In the genomic region with DNA sequence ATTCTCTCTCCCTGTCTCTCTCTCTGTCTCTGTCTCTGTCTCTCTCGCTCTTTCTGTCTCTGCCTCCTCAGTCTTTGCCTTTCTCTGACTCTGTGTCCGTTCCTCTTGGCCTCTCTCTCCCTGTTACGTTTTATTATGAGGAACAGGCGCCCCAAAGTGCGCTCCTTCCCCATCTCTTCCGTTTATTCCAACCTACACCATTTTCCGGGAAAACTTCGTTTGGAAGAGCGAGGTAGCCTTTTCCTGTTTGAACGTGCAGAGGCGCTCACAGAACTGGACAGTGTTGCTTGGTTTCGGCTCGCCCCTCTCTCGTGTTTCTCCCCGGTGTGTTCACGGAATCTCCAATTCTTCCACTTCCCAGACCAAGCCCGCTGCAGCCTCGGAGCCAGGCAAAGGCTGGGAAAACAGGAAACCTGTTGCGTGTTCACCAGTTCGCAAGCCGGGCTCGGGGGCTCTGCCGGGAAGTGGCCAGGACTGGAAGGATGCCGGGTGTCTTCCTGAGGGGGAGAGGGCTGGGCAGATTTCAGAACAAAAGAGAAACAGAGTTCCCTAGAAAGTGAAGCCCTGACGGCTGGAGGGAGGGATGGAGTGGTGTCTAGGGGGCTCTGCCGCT, we compare ENCODE assay signal across 8 cellular contexts. TPM values are rescaled to one million over a fixed set of nuclear protein-coding genes. Genes with fewer than 3 reads are reported as not detected.
A peak's percentile ranks its signal among the peaks of the same experiment; 100 is the strongest.
DNase-seq lines count a peak whose midpoint lies in the region; ATAC-seq and TF ChIP-seq lines count a peak whose summit lies in the region.

No MANE protein-coding gene starts in this region.

- TF ChIP-seq CTCF in A673 (conservative IDR thresholded peaks at IDR 0.05; ENCODE audit: low read depth, low read length) (no peak), left ventricle myocardium inferior (IDR thresholded peaks at IDR 0.05; ENCODE audit: borderline replicate concordance) (no peak)

- POLR2A ChIA-PET in A673 (lab: Charles Lee; ENCODE audit: low non-redundant PET), result no interaction called here

- peaks cover 48% of the 10 kb centered on the region for H3K27me3 Mint-ChIP-seq in activated T-helper 1 cell treated with anti-CD3 and anti-CD28 coated beads, Interleukin-12 subunit alpha, Interleukin-12 subunit beta, Interleukin-2, Interleukin-4 antibody, amounts not matched to agents 30 ng/mL and 10 ng/mL and 1 ng/mL, durations not matched to agents 14 hours and 24 hours and 36 hours (ENCODE audit: insufficient read depth)

- H3K4me3 ChIP-seq in A673 (ENCODE audit: low read depth, low read length, poor library complexity, severe bottlenecking) (peak overlapping the region; percentile 54), HAP-1 (peak overlapping the region; percentile 40), left ventricle myocardium inferior (peak overlapping the region; percentile 83)

- H3K9me3 Mint-ChIP-seq in activated T-helper 1 cell treated with anti-CD3 and anti-CD28 coated beads, Interleukin-12 subunit alpha, Interleukin-12 subunit beta, Interleukin-2, Interleukin-4 antibody, amounts not matched to agents 30 ng/mL and 10 ng/mL and 1 ng/mL, durations not matched to agents 14 hours and 24 hours and 36 hours, result peaks cover 3% of the 10 kb centered on the region

- H3K4me1 ChIP-seq in A673 (ENCODE audit: insufficient read depth, low read length, poor library complexity, severe bottlenecking) (no peaks in the 10 kb centered on the region), HAP-1 (peaks cover 8% of the 10 kb centered on the region), left ventricle myocardium inferior (peaks cover 22% of the 10 kb centered on the region)

- H3K4me3 Mint-ChIP-seq in activated T-helper 1 cell treated with anti-CD3 and anti-CD28 coated beads, Interleukin-12 subunit alpha, Interleukin-12 subunit beta, Interleukin-2, Interleukin-4 antibody, amounts not matched to agents 30 ng/mL and 10 ng/mL and 1 ng/mL, durations not matched to agents 14 hours and 24 hours and 36 hours, result peak overlapping the region; percentile 91

- H3K4me1 Mint-ChIP-seq in activated T-helper 1 cell treated with anti-CD3 and anti-CD28 coated beads, Interleukin-12 subunit alpha, Interleukin-12 subunit beta, Interleukin-2, Interleukin-4 antibody, amounts not matched to agents 30 ng/mL and 10 ng/mL and 1 ng/mL, durations not matched to agents 14 hours and 24 hours and 36 hours (ENCODE audit: low read depth), result peaks cover 17% of the 10 kb centered on the region

- H3K9me3 ChIP-seq in A673 (ENCODE audit: low read depth, low read length, poor library complexity, severe bottlenecking), result no peaks in the 10 kb centered on the region
- no peaks in the 10 kb centered on the region for H3K9me3 ChIP-seq in HAP-1
- H3K9me3 ChIP-seq in left ventricle myocardium inferior (replicated peaks), result no peaks in the 10 kb centered on the region

- intact Hi-C loops in A673 (cut with micrococcal nuclease; ENCODE audit: unreplicated experiment), result no loop called here
- intact Hi-C loops in activated T-helper 1 cell treated with anti-CD3 and anti-CD28 coated beads, Interleukin-12 subunit alpha, Interleukin-12 subunit beta, Interleukin-2, Interleukin-4 antibody, amounts not matched to agents 30 ng/mL and 10 ng/mL and 1 ng/mL, durations not matched to agents 14 hours and 24 hours and 36 hours (cut with micrococcal nuclease), result no loop called here
- intact Hi-C loops in left ventricle myocardium inferior (cut with micrococcal nuclease), result no loop called here
- intact Hi-C loops in posterior vena cava (cut with DNase I), result no loop called here

- H3K27me3 ChIP-seq in A673 (replicated peaks; ENCODE audit: insufficient read depth, low read depth, low read length, poor library complexity), result peaks cover 47% of the 10 kb centered on the region
- H3K27me3 ChIP-seq in HAP-1 (ENCODE audit: low read depth), result peaks cover 16% of the 10 kb centered on the region
- peaks cover 5% of the 10 kb centered on the region for H3K27me3 ChIP-seq in left ventricle myocardium inferior (ENCODE audit: low read depth)

- no TSS peak for BruUV-seq in A673 (replicated peaks; lab: Mats Ljungman, UMichigan)

- in situ Hi-C loops in HAP-1 (cut with MboI; ENCODE audit: low sequenced_read_pairs), result no loop called here

- peaks cover 5% of the 10 kb centered on the region for H3K36me3 Mint-ChIP-seq in activated T-helper 1 cell treated with anti-CD3 and anti-CD28 coated beads, Interleukin-12 subunit alpha, Interleukin-12 subunit beta, Interleukin-2, Interleukin-4 antibody, amounts not matched to agents 30 ng/mL and 10 ng/mL and 1 ng/mL, durations not matched to agents 14 hours and 24 hours and 36 hours (ENCODE audit: low read depth)

- H3K27ac ChIP-seq in A673 (ENCODE audit: low read depth, low read length, poor library complexity, severe bottlenecking), result no peak overlapping the region
- H3K27ac ChIP-seq in left ventricle myocardium inferior (replicated peaks), result peak overlapping the region; percentile 78

- no peak for ATAC-seq in GM19463 (IDR thresholded peaks at IDR 0.05; ENCODE audit: unreplicated experiment)
- no peak for ATAC-seq in HG03135 (IDR thresholded peaks at IDR 0.05; ENCODE audit: unreplicated experiment)

- peak overlapping the region; percentile 21 for H3K27ac Mint-ChIP-seq in activated T-helper 1 cell treated with anti-CD3 and anti-CD28 coated beads, Interleukin-12 subunit alpha, Interleukin-12 subunit beta, Interleukin-2, Interleukin-4 antibody, amounts not matched to agents 30 ng/mL and 10 ng/mL and 1 ng/mL, durations not matched to agents 14 hours and 24 hours and 36 hours

- DNase-seq in A673 (ENCODE audit: low spot score), result no peak
- peak in 1 of 2 experiments; percentile 31 for DNase-seq in HAP-1 (ENCODE audit: low spot score in 2 of 2)
- DNase-seq in activated T-helper 1 cell treated with anti-CD3 and anti-CD28 coated beads, Interleukin-12 subunit alpha, Interleukin-12 subunit beta, Interleukin-2, Interleukin-4 antibody, amounts not matched to agents 30 ng/mL and 10 ng/mL and 1 ng/mL, durations not matched to agents 14 hours and 24 hours and 36 hours (ENCODE audit: low spot score), result no peak
- no peak for DNase-seq in left ventricle myocardium inferior
- DNase-seq in posterior vena cava (ENCODE audit: low spot score), result peak; percentile 78
- no peak for DNase-seq in cerebellar nuclear complex (lab: John Stamatoyannopoulos, UW)

- CTCF ChIA-PET in A673 (lab: Charles Lee), result no interaction called here

- H3K36me3 ChIP-seq in A673 (ENCODE audit: insufficient read depth, low read length, poor library complexity, severe bottlenecking) (no peaks in the 10 kb centered on the region), HAP-1 (replicated peaks) (no peaks in the 10 kb centered on the region), left ventricle myocardium inferior (no peaks in the 10 kb centered on the region)

RNA-seq across cellular contexts. Expression of a gene that starts 0.6 kb away (rescaled TPM):
- total RNA-seq in A673 (2021), result 0.06 and 0.15 TPM in 2 replicates
- total RNA-seq in activated T-helper 1 cell treated with anti-CD3 and anti-CD28 coated beads, Interleukin-12 subunit alpha, Interleukin-12 subunit beta, Interleukin-2, Interleukin-4 antibody, amounts not matched to agents 30 ng/mL and 10 ng/mL and 1 ng/mL, durations not matched to agents 14 hours and 24 hours and 36 hours, result 2.2 and 2.6 TPM in 2 replicates
- total RNA-seq in left ventricle myocardium inferior, result 7.7 TPM
- 10 to 100 TPM; 20.2 to 22.9 TPM for total RNA-seq in posterior vena cava
